In genomic region chr6:26216886-26217713, GRCh38 we compare ENCODE assay signal across 8 cellular contexts.
DNase-seq lines count a peak whose midpoint lies in the region; ATAC-seq and TF ChIP-seq lines count a peak whose summit lies in the region.

No MANE protein-coding gene starts in this region.

- H3K36me3 ChIP-seq in RWPE2 (ENCODE audit: low read depth), result no peaks in the 10 kb centered on the region
- H3K36me3 ChIP-seq in psoas muscle (ENCODE audit: insufficient read depth in 1 of 2, low read depth in 1 of 2), result no peaks in the 10 kb centered on the region

- WGBS in psoas muscle, 3 donors, result 2 to 3% (median 3%) methylated on average over 44 of the region's 44 CpGs

- H3K27me3 ChIP-seq in RWPE2 (ENCODE audit: insufficient read depth, poor library complexity, severe bottlenecking) (no peaks in the 10 kb centered on the region), psoas muscle (ENCODE audit: insufficient read depth in 3 of 3, low read length in 2 of 3) (peaks cover 0 to 77% (median 32%) of the 10 kb centered on the region in 3 donors)

- TF ChIP-seq CTCF in RWPE2 (IDR thresholded peaks at IDR 0.05; ENCODE audit: poor library complexity, severe bottlenecking), result no peak
- TF ChIP-seq CTCF in psoas muscle (IDR thresholded peaks at IDR 0.05), result peak; percentile 34

- peak overlapping the region; percentile 80 for H3K27ac ChIP-seq in RWPE2 (ENCODE audit: poor library complexity, severe bottlenecking)
- H3K27ac ChIP-seq in psoas muscle, result peak overlapping the region; percentile 82

- DNase-seq in A172 (ENCODE audit: low spot score) (peak; percentile 87), RWPE2 (ENCODE audit: low spot score) (peak; percentile 77), cardiac septum (ENCODE audit: low spot score) (peak; percentile 89), psoas muscle (peak; percentile 75 to 85), NCI-H1694 (lab: John Stamatoyannopoulos, UW) (no peak)
- peak; percentile 71 for DNase-seq in activated naive CD4-positive, alpha-beta T cell treated with anti-CD3 and anti-CD28 coated beads, Interleukin-2, amount 50 U/mL, for 16 hours

- no peaks in the 10 kb centered on the region for H3K9me3 ChIP-seq in RWPE2 (ENCODE audit: severe bottlenecking)
- no peaks in the 10 kb centered on the region for H3K9me3 ChIP-seq in psoas muscle

- intact Hi-C loops in cardiac septum (cut with DNase I), result loop anchor here (5.0 kb wide), 1 partner anchor 65 kb away; no protein-coding TSS in a partner anchor
- intact Hi-C loops in psoas muscle (cut with DNase I), result no loop called here

- ATAC-seq in HG03469 (IDR thresholded peaks at IDR 0.05; ENCODE audit: unreplicated experiment), result peak; percentile 14
- peak; percentile 43 for ATAC-seq in RWPE2 (ENCODE audit: low read depth)
- peak; percentile 71 to 85 (median 82) for ATAC-seq in psoas muscle

- TF ChIP-seq POLR2A in GM18526 (IDR thresholded peaks at IDR 0.05; ENCODE audit: extremely low read depth, insufficient read length), result peak; percentile 98

- peak overlapping the region; percentile 49 for H3K4me3 ChIP-seq in RWPE2 (ENCODE audit: severe bottlenecking)
- peak overlapping the region; percentile 67 for H3K4me3 ChIP-seq in psoas muscle

- H3K4me1 ChIP-seq in RWPE2 (ENCODE audit: insufficient read depth, poor library complexity, severe bottlenecking) (no peaks in the 10 kb centered on the region), psoas muscle (peaks cover 5% of the 10 kb centered on the region)

Comparison
In these comparisons a context has a peak if more than half of its experiments do, and no peak if none do; other contexts are left out.
1. ATAC-seq: peak in every context shown above with its lines; median percentile 82 in psoas muscle; 43 in RWPE2; 14 in HG03469.